ENCODE assay signal across 1 cellular context in the genomic region with DNA sequence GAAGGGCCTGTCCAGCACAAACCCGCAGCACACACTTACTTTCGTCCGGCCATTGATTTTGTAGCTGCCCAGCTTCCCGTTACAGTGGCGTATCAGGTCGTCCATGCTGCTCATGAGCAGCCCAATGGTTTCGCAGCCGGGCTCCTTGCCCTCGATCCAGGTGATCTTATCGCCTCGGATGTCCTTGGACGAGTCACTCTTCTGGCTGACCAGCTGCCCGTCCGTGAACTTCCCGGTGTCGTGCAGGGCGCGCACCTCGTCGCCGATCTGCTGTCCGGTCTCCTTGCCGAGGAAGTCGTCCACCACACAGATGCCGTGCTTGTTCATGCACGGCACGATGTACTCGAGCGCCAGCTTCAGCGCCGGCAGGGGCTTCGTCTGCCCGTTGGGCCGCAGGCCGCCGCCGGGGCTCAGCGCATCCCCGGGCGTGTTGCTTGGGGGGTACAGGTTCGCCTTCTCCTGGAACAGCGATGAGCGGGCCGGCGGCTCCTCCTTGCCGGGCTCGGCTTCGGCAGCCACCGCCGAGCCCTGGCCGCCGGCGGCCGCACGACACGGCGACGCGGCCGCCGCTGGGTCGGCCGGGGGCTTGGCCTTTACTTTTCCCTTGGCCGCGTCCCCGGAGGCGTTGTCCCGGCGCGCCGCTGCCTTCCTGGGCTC.
TF ChIP-seq lines count a peak whose summit lies in the region.

No MANE protein-coding gene starts in this region.

TF ChIP-seq in K562, 482 proteins besides CTCF, POLR2A, EP300 and RAD21 (continues in another document):
- TF ChIP-seq, protein P1, sequence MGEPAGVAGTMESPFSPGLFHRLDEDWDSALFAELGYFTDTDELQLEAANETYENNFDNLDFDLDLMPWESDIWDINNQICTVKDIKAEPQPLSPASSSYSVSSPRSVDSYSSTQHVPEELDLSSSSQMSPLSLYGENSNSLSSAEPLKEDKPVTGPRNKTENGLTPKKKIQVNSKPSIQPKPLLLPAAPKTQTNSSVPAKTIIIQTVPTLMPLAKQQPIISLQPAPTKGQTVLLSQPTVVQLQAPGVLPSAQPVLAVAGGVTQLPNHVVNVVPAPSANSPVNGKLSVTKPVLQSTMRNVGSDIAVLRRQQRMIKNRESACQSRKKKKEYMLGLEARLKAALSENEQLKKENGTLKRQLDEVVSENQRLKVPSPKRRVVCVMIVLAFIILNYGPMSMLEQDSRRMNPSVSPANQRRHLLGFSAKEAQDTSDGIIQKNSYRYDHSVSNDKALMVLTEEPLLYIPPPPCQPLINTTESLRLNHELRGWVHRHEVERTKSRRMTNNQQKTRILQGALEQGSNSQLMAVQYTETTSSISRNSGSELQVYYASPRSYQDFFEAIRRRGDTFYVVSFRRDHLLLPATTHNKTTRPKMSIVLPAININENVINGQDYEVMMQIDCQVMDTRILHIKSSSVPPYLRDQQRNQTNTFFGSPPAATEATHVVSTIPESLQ (CRISPR knock-in tag; IDR thresholded peaks at IDR 0.05), result no peak
- TF ChIP-seq PURB (CRISPR knock-in tag; IDR thresholded peaks at IDR 0.05; ENCODE audit: low read depth) (no peak), ZBTB1 (CRISPR knock-in tag; IDR thresholded peaks at IDR 0.05; ENCODE audit: borderline replicate concordance, low read depth) (peak; percentile 28; the same call in 1 of the 2 replicates), NRF1 (conservative IDR thresholded peaks at IDR 0.05 in 1 of 2, IDR thresholded peaks at IDR 0.05 in 1 of 2) (peak; percentile 63 to 66), ZNF76 (CRISPR knock-in tag; IDR thresholded peaks at IDR 0.05; ENCODE audit: borderline replicate concordance) (peak; percentile 66; the same call in 1 of the 2 replicates), ZKSCAN8 (CRISPR knock-in tag; IDR thresholded peaks at IDR 0.05) (no peak), ZNF830 (CRISPR knock-in tag; IDR thresholded peaks at IDR 0.05) (peak; percentile 50; the same call in 1 of the 2 replicates), FOXM1 (IDR thresholded peaks at IDR 0.05; ENCODE audit: low read depth) (no peak), FOXM1 (CRISPR knock-in tag; IDR thresholded peaks at IDR 0.05; ENCODE audit: low read depth) (peak; percentile 72; the same call in 1 of the 2 replicates), ZNF583 (CRISPR knock-in tag; IDR thresholded peaks at IDR 0.05) (no peak), MTA1 (IDR thresholded peaks at IDR 0.05; ENCODE audit: borderline replicate concordance) (no peak), CEBPG (CRISPR knock-in tag; IDR thresholded peaks at IDR 0.05) (no peak), CEBPG (tag; conservative IDR thresholded peaks at IDR 0.05 in 1 of 2, IDR thresholded peaks at IDR 0.05 in 1 of 2) (no peak), IFI16 (CRISPR knock-in tag; IDR thresholded peaks at IDR 0.05) (no peak), GATAD2A (IDR thresholded peaks at IDR 0.05) (no peak), ZNF75A (CRISPR knock-in tag; IDR thresholded peaks at IDR 0.05) (no peak), KDM4B (IDR thresholded peaks at IDR 0.05; ENCODE audit: borderline replicate concordance in 2 of 2, low read depth in 1 of 2) (no peak), TCF7 (IDR thresholded peaks at IDR 0.05; ENCODE audit: borderline replicate concordance) (0 out of 2 replicates have a peak, but pooled peaks have one; percentile 31)
- TF ChIP-seq, protein P2, sequence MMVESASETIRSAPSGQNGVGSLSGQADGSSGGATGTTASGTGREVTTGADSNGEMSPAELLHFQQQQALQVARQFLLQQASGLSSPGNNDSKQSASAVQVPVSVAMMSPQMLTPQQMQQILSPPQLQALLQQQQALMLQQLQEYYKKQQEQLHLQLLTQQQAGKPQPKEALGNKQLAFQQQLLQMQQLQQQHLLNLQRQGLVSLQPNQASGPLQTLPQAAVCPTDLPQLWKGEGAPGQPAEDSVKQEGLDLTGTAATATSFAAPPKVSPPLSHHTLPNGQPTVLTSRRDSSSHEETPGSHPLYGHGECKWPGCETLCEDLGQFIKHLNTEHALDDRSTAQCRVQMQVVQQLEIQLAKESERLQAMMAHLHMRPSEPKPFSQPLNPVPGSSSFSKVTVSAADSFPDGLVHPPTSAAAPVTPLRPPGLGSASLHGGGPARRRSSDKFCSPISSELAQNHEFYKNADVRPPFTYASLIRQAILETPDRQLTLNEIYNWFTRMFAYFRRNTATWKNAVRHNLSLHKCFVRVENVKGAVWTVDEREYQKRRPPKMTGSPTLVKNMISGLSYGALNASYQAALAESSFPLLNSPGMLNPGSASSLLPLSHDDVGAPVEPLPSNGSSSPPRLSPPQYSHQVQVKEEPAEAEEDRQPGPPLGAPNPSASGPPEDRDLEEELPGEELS (CRISPR knock-in tag; IDR thresholded peaks at IDR 0.05; ENCODE audit: borderline replicate concordance), result peak; percentile 88
- TF ChIP-seq, protein P3, sequence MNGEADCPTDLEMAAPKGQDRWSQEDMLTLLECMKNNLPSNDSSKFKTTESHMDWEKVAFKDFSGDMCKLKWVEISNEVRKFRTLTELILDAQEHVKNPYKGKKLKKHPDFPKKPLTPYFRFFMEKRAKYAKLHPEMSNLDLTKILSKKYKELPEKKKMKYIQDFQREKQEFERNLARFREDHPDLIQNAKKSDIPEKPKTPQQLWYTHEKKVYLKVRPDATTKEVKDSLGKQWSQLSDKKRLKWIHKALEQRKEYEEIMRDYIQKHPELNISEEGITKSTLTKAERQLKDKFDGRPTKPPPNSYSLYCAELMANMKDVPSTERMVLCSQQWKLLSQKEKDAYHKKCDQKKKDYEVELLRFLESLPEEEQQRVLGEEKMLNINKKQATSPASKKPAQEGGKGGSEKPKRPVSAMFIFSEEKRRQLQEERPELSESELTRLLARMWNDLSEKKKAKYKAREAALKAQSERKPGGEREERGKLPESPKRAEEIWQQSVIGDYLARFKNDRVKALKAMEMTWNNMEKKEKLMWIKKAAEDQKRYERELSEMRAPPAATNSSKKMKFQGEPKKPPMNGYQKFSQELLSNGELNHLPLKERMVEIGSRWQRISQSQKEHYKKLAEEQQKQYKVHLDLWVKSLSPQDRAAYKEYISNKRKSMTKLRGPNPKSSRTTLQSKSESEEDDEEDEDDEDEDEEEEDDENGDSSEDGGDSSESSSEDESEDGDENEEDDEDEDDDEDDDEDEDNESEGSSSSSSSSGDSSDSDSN (IDR thresholded peaks at IDR 0.05; ENCODE audit: borderline replicate concordance in 1 of 2, low read depth in 2 of 2, low read length in 2 of 2), result peak; percentile 89 to 94; a peak in 3 of 4 replicates
- TF ChIP-seq, protein P4, sequence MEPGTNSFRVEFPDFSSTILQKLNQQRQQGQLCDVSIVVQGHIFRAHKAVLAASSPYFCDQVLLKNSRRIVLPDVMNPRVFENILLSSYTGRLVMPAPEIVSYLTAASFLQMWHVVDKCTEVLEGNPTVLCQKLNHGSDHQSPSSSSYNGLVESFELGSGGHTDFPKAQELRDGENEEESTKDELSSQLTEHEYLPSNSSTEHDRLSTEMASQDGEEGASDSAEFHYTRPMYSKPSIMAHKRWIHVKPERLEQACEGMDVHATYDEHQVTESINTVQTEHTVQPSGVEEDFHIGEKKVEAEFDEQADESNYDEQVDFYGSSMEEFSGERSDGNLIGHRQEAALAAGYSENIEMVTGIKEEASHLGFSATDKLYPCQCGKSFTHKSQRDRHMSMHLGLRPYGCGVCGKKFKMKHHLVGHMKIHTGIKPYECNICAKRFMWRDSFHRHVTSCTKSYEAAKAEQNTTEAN (CRISPR knock-in tag; IDR thresholded peaks at IDR 0.05), result peak; percentile 59; the same call in 1 of the 2 replicates
- TF ChIP-seq, protein P5, sequence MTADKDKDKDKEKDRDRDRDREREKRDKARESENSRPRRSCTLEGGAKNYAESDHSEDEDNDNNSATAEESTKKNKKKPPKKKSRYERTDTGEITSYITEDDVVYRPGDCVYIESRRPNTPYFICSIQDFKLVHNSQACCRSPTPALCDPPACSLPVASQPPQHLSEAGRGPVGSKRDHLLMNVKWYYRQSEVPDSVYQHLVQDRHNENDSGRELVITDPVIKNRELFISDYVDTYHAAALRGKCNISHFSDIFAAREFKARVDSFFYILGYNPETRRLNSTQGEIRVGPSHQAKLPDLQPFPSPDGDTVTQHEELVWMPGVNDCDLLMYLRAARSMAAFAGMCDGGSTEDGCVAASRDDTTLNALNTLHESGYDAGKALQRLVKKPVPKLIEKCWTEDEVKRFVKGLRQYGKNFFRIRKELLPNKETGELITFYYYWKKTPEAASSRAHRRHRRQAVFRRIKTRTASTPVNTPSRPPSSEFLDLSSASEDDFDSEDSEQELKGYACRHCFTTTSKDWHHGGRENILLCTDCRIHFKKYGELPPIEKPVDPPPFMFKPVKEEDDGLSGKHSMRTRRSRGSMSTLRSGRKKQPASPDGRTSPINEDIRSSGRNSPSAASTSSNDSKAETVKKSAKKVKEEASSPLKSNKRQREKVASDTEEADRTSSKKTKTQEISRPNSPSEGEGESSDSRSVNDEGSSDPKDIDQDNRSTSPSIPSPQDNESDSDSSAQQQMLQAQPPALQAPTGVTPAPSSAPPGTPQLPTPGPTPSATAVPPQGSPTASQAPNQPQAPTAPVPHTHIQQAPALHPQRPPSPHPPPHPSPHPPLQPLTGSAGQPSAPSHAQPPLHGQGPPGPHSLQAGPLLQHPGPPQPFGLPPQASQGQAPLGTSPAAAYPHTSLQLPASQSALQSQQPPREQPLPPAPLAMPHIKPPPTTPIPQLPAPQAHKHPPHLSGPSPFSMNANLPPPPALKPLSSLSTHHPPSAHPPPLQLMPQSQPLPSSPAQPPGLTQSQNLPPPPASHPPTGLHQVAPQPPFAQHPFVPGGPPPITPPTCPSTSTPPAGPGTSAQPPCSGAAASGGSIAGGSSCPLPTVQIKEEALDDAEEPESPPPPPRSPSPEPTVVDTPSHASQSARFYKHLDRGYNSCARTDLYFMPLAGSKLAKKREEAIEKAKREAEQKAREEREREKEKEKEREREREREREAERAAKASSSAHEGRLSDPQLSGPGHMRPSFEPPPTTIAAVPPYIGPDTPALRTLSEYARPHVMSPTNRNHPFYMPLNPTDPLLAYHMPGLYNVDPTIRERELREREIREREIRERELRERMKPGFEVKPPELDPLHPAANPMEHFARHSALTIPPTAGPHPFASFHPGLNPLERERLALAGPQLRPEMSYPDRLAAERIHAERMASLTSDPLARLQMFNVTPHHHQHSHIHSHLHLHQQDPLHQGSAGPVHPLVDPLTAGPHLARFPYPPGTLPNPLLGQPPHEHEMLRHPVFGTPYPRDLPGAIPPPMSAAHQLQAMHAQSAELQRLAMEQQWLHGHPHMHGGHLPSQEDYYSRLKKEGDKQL (CRISPR knock-in tag; IDR thresholded peaks at IDR 0.05; ENCODE audit: borderline replicate concordance), result no peak
- TF ChIP-seq, protein P6, sequence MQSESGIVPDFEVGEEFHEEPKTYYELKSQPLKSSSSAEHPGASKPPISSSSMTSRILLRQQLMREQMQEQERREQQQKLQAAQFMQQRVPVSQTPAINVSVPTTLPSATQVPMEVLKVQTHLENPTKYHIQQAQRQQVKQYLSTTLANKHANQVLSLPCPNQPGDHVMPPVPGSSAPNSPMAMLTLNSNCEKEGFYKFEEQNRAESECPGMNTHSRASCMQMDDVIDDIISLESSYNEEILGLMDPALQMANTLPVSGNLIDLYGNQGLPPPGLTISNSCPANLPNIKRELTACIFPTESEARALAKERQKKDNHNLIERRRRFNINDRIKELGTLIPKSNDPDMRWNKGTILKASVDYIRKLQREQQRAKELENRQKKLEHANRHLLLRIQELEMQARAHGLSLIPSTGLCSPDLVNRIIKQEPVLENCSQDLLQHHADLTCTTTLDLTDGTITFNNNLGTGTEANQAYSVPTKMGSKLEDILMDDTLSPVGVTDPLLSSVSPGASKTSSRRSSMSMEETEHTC (IDR thresholded peaks at IDR 0.05), result no peak
- TF ChIP-seq, protein P7, sequence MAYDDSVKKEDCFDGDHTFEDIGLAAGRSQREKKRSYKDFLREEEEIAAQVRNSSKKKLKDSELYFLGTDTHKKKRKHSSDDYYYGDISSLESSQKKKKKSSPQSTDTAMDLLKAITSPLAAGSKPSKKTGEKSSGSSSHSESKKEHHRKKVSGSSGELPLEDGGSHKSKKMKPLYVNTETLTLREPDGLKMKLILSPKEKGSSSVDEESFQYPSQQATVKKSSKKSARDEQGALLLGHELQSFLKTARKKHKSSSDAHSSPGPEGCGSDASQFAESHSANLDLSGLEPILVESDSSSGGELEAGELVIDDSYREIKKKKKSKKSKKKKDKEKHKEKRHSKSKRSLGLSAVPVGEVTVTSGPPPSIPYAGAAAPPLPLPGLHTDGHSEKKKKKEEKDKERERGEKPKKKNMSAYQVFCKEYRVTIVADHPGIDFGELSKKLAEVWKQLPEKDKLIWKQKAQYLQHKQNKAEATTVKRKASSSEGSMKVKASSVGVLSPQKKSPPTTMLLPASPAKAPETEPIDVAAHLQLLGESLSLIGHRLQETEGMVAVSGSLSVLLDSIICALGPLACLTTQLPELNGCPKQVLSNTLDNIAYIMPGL (CRISPR knock-in tag; IDR thresholded peaks at IDR 0.05), result 0 out of 2 replicates have a peak, but pooled peaks have one; percentile 78
- TF ChIP-seq, protein P8, sequence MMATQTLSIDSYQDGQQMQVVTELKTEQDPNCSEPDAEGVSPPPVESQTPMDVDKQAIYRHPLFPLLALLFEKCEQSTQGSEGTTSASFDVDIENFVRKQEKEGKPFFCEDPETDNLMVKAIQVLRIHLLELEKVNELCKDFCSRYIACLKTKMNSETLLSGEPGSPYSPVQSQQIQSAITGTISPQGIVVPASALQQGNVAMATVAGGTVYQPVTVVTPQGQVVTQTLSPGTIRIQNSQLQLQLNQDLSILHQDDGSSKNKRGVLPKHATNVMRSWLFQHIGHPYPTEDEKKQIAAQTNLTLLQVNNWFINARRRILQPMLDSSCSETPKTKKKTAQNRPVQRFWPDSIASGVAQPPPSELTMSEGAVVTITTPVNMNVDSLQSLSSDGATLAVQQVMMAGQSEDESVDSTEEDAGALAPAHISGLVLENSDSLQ (IDR thresholded peaks at IDR 0.05), result peak; percentile 24; the same call in 1 of the 2 replicates
